Comparison of ENCODE assay signal across 32 cellular contexts in genomic region chr20:59673288-59673997, GRCh38.
"Had no signal": no experiment of that assay in that cellular context is flagged by ENCODE, and none has a peak within 500 bp of the region (broad histone marks: within the 10 kb centered on the region; RNA-seq: fewer than 3 reads in every experiment).

No MANE protein-coding gene starts in this region.

- DNase-seq: activated CD4-positive, alpha-beta memory T cell treated with anti-CD3 and anti-CD28 coated beads for 36 hours; activated CD4-positive, alpha-beta T cell treated with anti-CD3 and anti-CD28 coated beads, Interleukin-2, amount 10 ng/mL, durations not matched to agents 24 days and 14 days; activated CD4-positive, CD25-positive, alpha-beta regulatory T cell treated with anti-CD3 and anti-CD28 coated beads, Interleukin-2, amount 50 U/mL, for 72 hours; activated naive CD4-positive, alpha-beta T cell; activated T-cell treated with anti-CD3 and anti-CD28 coated beads for 4 hours; activated T-cell treated with anti-CD3 and anti-CD28 coated beads, Interleukin-2, amount 50 U/mL, for 72 hours; cerebellar nuclear complex; cortex of kidney; endodermal cell; foreskin keratinocyte; heart left ventricle; left ventricle myocardium superior; mammary epithelial cell; nephron progenitor cell; ovary; retina; stimulated activated CD4-positive, alpha-beta T cell treated with anti-CD3 and anti-CD28 coated beads, Interleukin-15, amount 100 ng/mL, for 24 hours; stimulated activated CD4-positive, alpha-beta T cell treated with anti-CD3 and anti-CD28 coated beads, Interleukin-2, amount 100 ng/mL, for 24 hours; stimulated activated naive B cell treated with anti-CD40 and anti-IgM and Interleukin-4, amounts not matched to agents 10 μg/mL and 1 μg/mL and 100 μg/mL, for 72 hours; stomach; T-helper 2 cell; tibial artery; upper lobe of right lung had no signal

- H3K9me3 ChIP-seq: adrenal gland, ascending aorta, heart left ventricle, neutrophil, ovary, prostate gland, stomach, suprapubic skin, tibial artery, upper lobe of right lung had no signal

- H3K4me1 Mint-ChIP-seq: activated CD4-positive, alpha-beta T cell treated with anti-CD3 and anti-CD28 coated beads, Interleukin-2, amount 10 ng/mL, durations not matched to agents 24 days and 14 days; endodermal cell; nephron progenitor cell; stimulated activated naive B cell treated with anti-CD40 and anti-IgM and Interleukin-4, amounts not matched to agents 10 μg/mL and 1 μg/mL and 100 μg/mL, for 72 hours had no signal

- H3K4me3 Mint-ChIP-seq: activated CD4-positive, alpha-beta memory T cell treated with anti-CD3 and anti-CD28 coated beads for 36 hours; activated CD4-positive, alpha-beta T cell treated with anti-CD3 and anti-CD28 coated beads, Interleukin-2, amount 10 ng/mL, durations not matched to agents 24 days and 14 days; activated T-cell treated with anti-CD3 and anti-CD28 coated beads, Interleukin-2, amount 50 U/mL, for 72 hours; brain; endodermal cell; nephron progenitor cell; stimulated activated naive B cell treated with anti-CD40 and anti-IgM and Interleukin-4, amounts not matched to agents 10 μg/mL and 1 μg/mL and 100 μg/mL, for 72 hours had no signal

- H3K27me3 ChIP-seq: adrenal gland, ascending aorta, cardiac muscle cell, ovary had no signal

- H3K9me3 Mint-ChIP-seq: activated CD4-positive, alpha-beta memory T cell treated with anti-CD3 and anti-CD28 coated beads for 36 hours; activated CD4-positive, alpha-beta T cell treated with anti-CD3 and anti-CD28 coated beads, Interleukin-2, amount 10 ng/mL, durations not matched to agents 24 days and 14 days; activated naive CD4-positive, alpha-beta T cell treated with anti-CD3 and anti-CD28 coated beads, Interleukin-2, amount 50 U/mL, for 72 hours; activated T-cell treated with anti-CD3 and anti-CD28 coated beads, Interleukin-2, amount 50 U/mL, for 72 hours; brain; endodermal cell had no signal

- H3K27me3 Mint-ChIP-seq: brain had no signal

- H3K4me1 ChIP-seq: adrenal gland, ascending aorta, foreskin keratinocyte, prostate gland, suprapubic skin, tibial artery, upper lobe of right lung had no signal

- ATAC-seq: activated naive CD4-positive, alpha-beta T cell treated with anti-CD3 and anti-CD28 coated beads, Interleukin-2, amount 50 U/mL, for 72 hours; activated T-cell treated with anti-CD3 and anti-CD28 coated beads, Interleukin-2, amount 50 U/mL, for 72 hours; esophagus mucosa; foreskin keratinocyte; heart left ventricle; left ventricle myocardium superior; stimulated activated naive B cell treated with anti-CD40 and anti-IgM and Interleukin-4, amounts not matched to agents 10 μg/mL and 1 μg/mL and 100 μg/mL, for 72 hours had no signal

- H3K4me3 ChIP-seq: adrenal gland, ascending aorta, cardiac muscle cell, heart left ventricle, ovary, prostate gland, stomach, suprapubic skin, tibial artery, upper lobe of right lung had no signal

- H3K27ac ChIP-seq: adrenal gland, ascending aorta, cardiac muscle cell, foreskin keratinocyte, heart left ventricle, neutrophil, ovary, prostate gland, stomach, suprapubic skin, tibial artery, upper lobe of right lung had no signal

- H3K36me3 Mint-ChIP-seq: activated CD4-positive, alpha-beta memory T cell treated with anti-CD3 and anti-CD28 coated beads for 36 hours; activated naive CD4-positive, alpha-beta T cell treated with anti-CD3 and anti-CD28 coated beads, Interleukin-2, amount 50 U/mL, for 72 hours; stimulated activated naive B cell treated with anti-CD40 and anti-IgM and Interleukin-4, amounts not matched to agents 10 μg/mL and 1 μg/mL and 100 μg/mL, for 72 hours had no signal

- H3K27ac Mint-ChIP-seq: activated CD4-positive, alpha-beta memory T cell treated with anti-CD3 and anti-CD28 coated beads for 36 hours; activated CD4-positive, alpha-beta T cell treated with anti-CD3 and anti-CD28 coated beads, Interleukin-2, amount 10 ng/mL, durations not matched to agents 24 days and 14 days; activated naive CD4-positive, alpha-beta T cell treated with anti-CD3 and anti-CD28 coated beads, Interleukin-2, amount 50 U/mL, for 72 hours; activated T-cell treated with anti-CD3 and anti-CD28 coated beads, Interleukin-2, amount 50 U/mL, for 72 hours; endodermal cell; nephron progenitor cell; stimulated activated naive B cell treated with anti-CD40 and anti-IgM and Interleukin-4, amounts not matched to agents 10 μg/mL and 1 μg/mL and 100 μg/mL, for 72 hours had no signal

- H3K36me3 ChIP-seq: adrenal gland, ascending aorta, cardiac muscle cell, heart left ventricle, neutrophil, ovary, prostate gland, stomach, suprapubic skin, tibial artery, upper lobe of right lung had no signal
